Comparison of ENCODE assay signal across 1 cellular context in the genomic region with DNA sequence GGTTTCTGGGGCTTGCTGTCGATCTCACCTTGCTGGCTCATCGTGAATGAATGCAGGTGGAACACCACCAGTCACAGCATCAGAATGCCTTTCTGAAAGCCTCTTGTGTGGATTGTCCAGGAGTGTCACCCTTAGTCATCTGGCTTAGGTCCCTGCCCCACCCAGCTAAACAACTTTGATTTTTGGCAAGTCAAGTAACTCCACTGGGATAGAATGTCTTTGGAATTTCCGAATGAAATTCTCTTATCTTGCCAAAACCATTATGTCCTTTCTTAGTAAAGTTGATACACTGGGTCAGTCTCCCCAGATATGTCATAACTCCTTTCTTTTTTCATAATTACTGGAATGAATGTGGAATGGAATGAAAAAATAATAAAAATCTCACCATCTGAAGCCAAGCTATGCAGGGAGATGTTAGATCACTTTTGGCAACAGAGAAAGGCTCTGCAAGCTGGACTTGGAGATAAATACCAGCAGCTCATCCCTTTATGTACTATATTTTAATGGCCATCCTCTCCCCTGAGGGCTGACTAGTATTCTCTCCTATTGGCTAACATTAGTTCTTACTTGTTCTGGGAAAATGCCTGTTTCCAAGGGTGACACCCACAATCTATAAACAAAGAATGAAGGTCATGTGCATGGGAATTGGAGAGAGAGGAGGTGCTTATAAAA.
TF ChIP-seq lines count a peak whose summit lies in the region.

No MANE protein-coding gene starts in this region.

TF ChIP-seq in HepG2, 621 proteins besides CTCF, POLR2A, EP300 and RAD21 (continued from another document):
- TF ChIP-seq AKNA (CRISPR knock-in tag; IDR thresholded peaks at IDR 0.05; ENCODE audit: borderline replicate concordance) (no peak), CSRNP2 (CRISPR knock-in tag; conservative IDR thresholded peaks at IDR 0.05; ENCODE audit: low read depth) (no peak), ZFP90 (CRISPR knock-in tag; IDR thresholded peaks at IDR 0.05; ENCODE audit: borderline replicate concordance) (no peak), SMYD3 (CRISPR knock-in tag; IDR thresholded peaks at IDR 0.05) (no peak), PRMT3 (CRISPR knock-in tag; IDR thresholded peaks at IDR 0.05; ENCODE audit: borderline replicate concordance, low read depth) (peak; percentile 44; the same call in 1 of the 2 replicates), ZKSCAN5 (CRISPR knock-in tag; IDR thresholded peaks at IDR 0.05) (no peak), ZNF10 (CRISPR knock-in tag; IDR thresholded peaks at IDR 0.05; ENCODE audit: borderline replicate concordance, low read depth) (no peak), ZNF142 (CRISPR knock-in tag; IDR thresholded peaks at IDR 0.05) (no peak), POLR2AphosphoS5 (IDR thresholded peaks at IDR 0.05; ENCODE audit: low read depth, low read length) (0 out of 2 replicates have a peak, but pooled peaks have one; percentile 1), FOSL2 (CRISPR knock-in tag; IDR thresholded peaks at IDR 0.05) (peak; percentile 57), ZNF816 (CRISPR knock-in tag; IDR thresholded peaks at IDR 0.05; ENCODE audit: borderline replicate concordance) (no peak), PTBP1 (IDR thresholded peaks at IDR 0.05; ENCODE audit: low read depth, low read length, poor library complexity, severe bottlenecking) (no peak), NFYC (CRISPR knock-in tag; IDR thresholded peaks at IDR 0.05) (no peak), CENPX (CRISPR knock-in tag; IDR thresholded peaks at IDR 0.05) (no peak), ZHX2 (IDR thresholded peaks at IDR 0.05; ENCODE audit: low read depth) (no peak), ZHX2 (CRISPR knock-in tag; IDR thresholded peaks at IDR 0.05; ENCODE audit: borderline replicate concordance) (no peak), SMARCC2 (IDR thresholded peaks at IDR 0.05) (no peak), ZFYVE20 (CRISPR knock-in tag; IDR thresholded peaks at IDR 0.05; ENCODE audit: borderline replicate concordance, low read depth) (no peak), MED13 (CRISPR knock-in tag; IDR thresholded peaks at IDR 0.05) (no peak), ZNF674 (CRISPR knock-in tag; IDR thresholded peaks at IDR 0.05; ENCODE audit: low read depth) (no peak), ZFY (CRISPR knock-in tag; IDR thresholded peaks at IDR 0.05) (no peak), ZNF782 (CRISPR knock-in tag; IDR thresholded peaks at IDR 0.05; ENCODE audit: borderline replicate concordance) (no peak), AGO2 (optimal IDR thresholded peaks at IDR 0.05; ENCODE audit: low read depth, low read length) (no peak), RFX3 (CRISPR knock-in tag; IDR thresholded peaks at IDR 0.05) (peak; percentile 36; the same call in 1 of the 2 replicates), ZNF772 (CRISPR knock-in tag; IDR thresholded peaks at IDR 0.05) (no peak), ZSCAN12 (CRISPR knock-in tag; IDR thresholded peaks at IDR 0.05) (no peak), KDM2A (CRISPR knock-in tag; IDR thresholded peaks at IDR 0.05; ENCODE audit: borderline replicate concordance, low read depth) (peak; percentile 29; the same call in 1 of the 2 replicates), ZBTB38 (CRISPR knock-in tag; IDR thresholded peaks at IDR 0.05) (no peak)
- TF ChIP-seq, protein P1, sequence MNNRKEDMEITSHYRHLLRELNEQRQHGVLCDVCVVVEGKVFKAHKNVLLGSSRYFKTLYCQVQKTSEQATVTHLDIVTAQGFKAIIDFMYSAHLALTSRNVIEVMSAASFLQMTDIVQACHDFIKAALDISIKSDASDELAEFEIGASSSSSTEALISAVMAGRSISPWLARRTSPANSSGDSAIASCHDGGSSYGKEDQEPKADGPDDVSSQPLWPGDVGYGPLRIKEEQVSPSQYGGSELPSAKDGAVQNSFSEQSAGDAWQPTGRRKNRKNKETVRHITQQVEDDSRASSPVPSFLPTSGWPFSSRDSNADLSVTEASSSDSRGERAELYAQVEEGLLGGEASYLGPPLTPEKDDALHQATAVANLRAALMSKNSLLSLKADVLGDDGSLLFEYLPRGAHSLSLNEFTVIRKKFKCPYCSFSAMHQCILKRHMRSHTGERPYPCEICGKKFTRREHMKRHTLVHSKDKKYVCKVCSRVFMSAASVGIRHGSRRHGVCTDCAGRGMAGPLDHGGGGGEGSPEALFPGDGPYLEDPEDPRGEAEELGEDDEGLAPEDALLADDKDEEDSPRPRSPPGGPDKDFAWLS (CRISPR knock-in tag; IDR thresholded peaks at IDR 0.05; ENCODE audit: borderline replicate concordance) = no peak
TF ChIP-seq in HepG2: peak in this region for 5.
